ENCODE assay signal across 14 cellular contexts in genomic region chr14:21822109-21822508, GRCh38.
A peak's percentile ranks its signal among the peaks of the same experiment; 100 is the strongest.
DNase-seq lines count a peak whose midpoint lies in the region; ATAC-seq, FAIRE-seq and TF ChIP-seq lines count a peak whose summit lies in the region.
"Had no signal": no experiment of that assay in that cellular context is flagged by ENCODE, and none has a peak within 500 bp of the region (broad histone marks: within the 10 kb centered on the region; RNA-seq: fewer than 3 reads in every experiment).

No MANE protein-coding gene starts in this region.

- TF ChIP-seq POLR2A in GM18505 (IDR thresholded peaks at IDR 0.05; ENCODE audit: borderline replicate concordance, extremely low read depth, insufficient read depth, insufficient read length): no peak

- H3K36me3 Mint-ChIP-seq in stimulated activated memory B cell treated with anti-CD40 and anti-IgM and Interleukin-4, amounts not matched to agents 10 μg/mL and 1 μg/mL and 100 μg/mL, for 72 hours: no peaks in the 10 kb centered on the region

- peak; percentile 35 for DNase-seq in NCI-H226
- DNase-seq in epithelial cell of esophagus (ENCODE audit: low read depth): peak; percentile 17
- peak; percentile 11 for DNase-seq in renal cortical epithelial cell (ENCODE audit: low read depth)
- DNase-seq in BE2C: no peak
- DNase-seq: ACHN; CD4-positive, alpha-beta memory T cell; DMS153; DMS79; GF-D8; GM23248 had no signal

- no peak for ATAC-seq in stimulated activated memory B cell treated with anti-CD40 and anti-IgM and Interleukin-4, amounts not matched to agents 10 μg/mL and 1 μg/mL and 100 μg/mL, for 72 hours
- no peak for ATAC-seq in GM18505 (IDR thresholded peaks at IDR 0.05; ENCODE audit: unreplicated experiment)

- H3K4me3 Mint-ChIP-seq in stimulated activated memory B cell treated with anti-CD40 and anti-IgM and Interleukin-4, amounts not matched to agents 10 μg/mL and 1 μg/mL and 100 μg/mL, for 72 hours: no peak overlapping the region
- H3K4me3 Mint-ChIP-seq: CD4-positive, alpha-beta memory T cell had no signal

- peaks cover 12% of the 10 kb centered on the region for H3K9me3 Mint-ChIP-seq in stimulated activated memory B cell treated with anti-CD40 and anti-IgM and Interleukin-4, amounts not matched to agents 10 μg/mL and 1 μg/mL and 100 μg/mL, for 72 hours

- H3K4me1 ChIP-seq in BE2C: no peaks in the 10 kb centered on the region
- H3K4me1 ChIP-seq: HAP-1 had no signal

- H3K4me3 ChIP-seq in epithelial cell of esophagus (ENCODE audit: low read length) (no peak overlapping the region), BE2C (ENCODE audit: low read depth, low read length) (no peak overlapping the region)
- H3K4me3 ChIP-seq: GM23248, HAP-1 had no signal

- TF ChIP-seq CTCF in epithelial cell of esophagus (IDR thresholded peaks at IDR 0.05; ENCODE audit: insufficient read depth, low read depth, low read length, missing control alignments) (no peak), BE2C (IDR thresholded peaks at IDR 0.05; ENCODE audit: low read depth, low read length) (no peak)

- H3K27me3 ChIP-seq in BE2C: no peaks in the 10 kb centered on the region

- H3K27ac Mint-ChIP-seq in stimulated activated memory B cell treated with anti-CD40 and anti-IgM and Interleukin-4, amounts not matched to agents 10 μg/mL and 1 μg/mL and 100 μg/mL, for 72 hours: no peak overlapping the region
- H3K27ac Mint-ChIP-seq: CD4-positive, alpha-beta memory T cell had no signal

- H3K4me1 Mint-ChIP-seq in stimulated activated memory B cell treated with anti-CD40 and anti-IgM and Interleukin-4, amounts not matched to agents 10 μg/mL and 1 μg/mL and 100 μg/mL, for 72 hours: no peaks in the 10 kb centered on the region

- H3K27me3 Mint-ChIP-seq in stimulated activated memory B cell treated with anti-CD40 and anti-IgM and Interleukin-4, amounts not matched to agents 10 μg/mL and 1 μg/mL and 100 μg/mL, for 72 hours: peaks cover 32% of the 10 kb centered on the region

- FAIRE-seq in islet of Langerhans (lab: Jason Lieb, UNC): peak; percentile 61

- no peaks in the 10 kb centered on the region for H3K36me3 ChIP-seq in BE2C
- H3K36me3 ChIP-seq: HAP-1 had no signal

- no peaks in the 10 kb centered on the region; the same call in 1 of the 2 replicates for H3K9me3 ChIP-seq in BE2C
- H3K9me3 ChIP-seq: HAP-1 had no signal
